ENCODE assay signal across 10 cellular contexts in genomic region chr6:17032595-17033591, GRCh38.
DNase-seq lines count a peak whose midpoint lies in the region; ATAC-seq, FAIRE-seq and TF ChIP-seq lines count a peak whose summit lies in the region.
"Had no signal": no experiment of that assay in that cellular context is flagged by ENCODE, and none has a peak within 500 bp of the region (broad histone marks: within the 10 kb centered on the region; RNA-seq: fewer than 3 reads in every experiment).

No MANE protein-coding gene starts in this region.

- no peak for TF ChIP-seq CTCF in breast epithelium (IDR thresholded peaks at IDR 0.05)
- no peak for TF ChIP-seq CTCF in kidney epithelial cell (IDR thresholded peaks at IDR 0.05; ENCODE audit: insufficient read depth, low read length, poor library complexity, severe bottlenecking)
- TF ChIP-seq CTCF in suprapubic skin (IDR thresholded peaks at IDR 0.05): no peak
- no peak for TF ChIP-seq CTCF in GM10266 (IDR thresholded peaks at IDR 0.05; ENCODE audit: control insufficient read depth, insufficient read depth, low read depth, missing control alignments)

- no peak for TF ChIP-seq EP300 in suprapubic skin (IDR thresholded peaks at IDR 0.05)

- intact Hi-C loops in breast epithelium (cut with DNase I; ENCODE audit: low total_unique reads): no loop called here

- FAIRE-seq in HTR-8/SVneo (lab: Jason Lieb, UNC): peak; percentile 51

- H3K36me3 ChIP-seq in breast epithelium (no peaks in the 10 kb centered on the region), kidney epithelial cell (ENCODE audit: control insufficient read depth, insufficient read depth, low read length) (no peaks in the 10 kb centered on the region), suprapubic skin (no peaks in the 10 kb centered on the region)

- 22% methylated on average over 15 of the region's 15 CpGs for WGBS in suprapubic skin

- ATAC-seq in HG03025 (IDR thresholded peaks at IDR 0.05; ENCODE audit: low FRiP score, unreplicated experiment): no peak
- ATAC-seq in GM21367 (IDR thresholded peaks at IDR 0.05; ENCODE audit: unreplicated experiment): no peak

- TF ChIP-seq POLR2A in breast epithelium (IDR thresholded peaks at IDR 0.05) (no peak), suprapubic skin (IDR thresholded peaks at IDR 0.05) (no peak)

- H3K4me3 ChIP-seq in breast epithelium (no peak overlapping the region), kidney epithelial cell (ENCODE audit: low read depth, low read length) (no peak overlapping the region), suprapubic skin (no peak overlapping the region)

- H3K27ac ChIP-seq in breast epithelium (peak overlapping the region; percentile 14 to 51), suprapubic skin (peak overlapping the region; percentile 50)

- no peaks in the 10 kb centered on the region for H3K9me3 ChIP-seq in breast epithelium
- H3K9me3 ChIP-seq in suprapubic skin: no peaks in the 10 kb centered on the region

- H3K27me3 ChIP-seq in breast epithelium: no peaks in the 10 kb centered on the region
- no peaks in the 10 kb centered on the region for H3K27me3 ChIP-seq in kidney epithelial cell (ENCODE audit: control insufficient read depth, insufficient read depth, low read length)
- no peaks in the 10 kb centered on the region for H3K27me3 ChIP-seq in suprapubic skin

- H3K4me1 ChIP-seq in breast epithelium (no peaks in the 10 kb centered on the region), suprapubic skin (peaks cover 5% of the 10 kb centered on the region)

- peak; percentile 75 for DNase-seq in HTR-8/SVneo (ENCODE audit: insufficient read length, low spot score)
- DNase-seq in breast epithelium (ENCODE audit: low spot score in 2 of 2): peak; percentile 65 to 70
- DNase-seq in kidney epithelial cell (ENCODE audit: low read depth): peak; percentile 79
- DNase-seq in suprapubic skin (ENCODE audit: low spot score in 2 of 2): peak; percentile 82 to 88
- no peak for DNase-seq in GM10266 (ENCODE audit: extremely low spot score)
- DNase-seq in NCI-H128 (lab: John Stamatoyannopoulos, UW; ENCODE audit: unreplicated experiment): no peak
- DNase-seq: glutamatergic neuron, SHP77 had no signal

Comparison
In these comparisons a context has a peak if more than half of its experiments do, and no peak if none do; other contexts are left out.
1. DNase-seq: peak in HTR-8/SVneo (single experiment), breast epithelium (2 of 2), kidney epithelial cell (single experiment) and suprapubic skin (2 of 2); none in GM10266 (single experiment) and NCI-H128 (single experiment).